ENCODE assay signal across 9 cellular contexts in genomic region chr14:58572092-58572853, GRCh38.
DNase-seq lines count a peak whose midpoint lies in the region; ATAC-seq, FAIRE-seq and TF ChIP-seq lines count a peak whose summit lies in the region.
"Had no signal": no experiment of that assay in that cellular context is flagged by ENCODE, and none has a peak within 500 bp of the region (broad histone marks: within the 10 kb centered on the region; RNA-seq: fewer than 3 reads in every experiment).

No MANE protein-coding gene starts in this region.

- no peaks in the 10 kb centered on the region for H3K9me3 Mint-ChIP-seq in astrocyte (ENCODE audit: unreplicated experiment)

- no peaks in the 10 kb centered on the region for H3K36me3 Mint-ChIP-seq in astrocyte (ENCODE audit: low read depth, unreplicated experiment)

- POLR2A ChIA-PET in AG04449 (lab: Yijun Ruan, JAX): interaction anchor here (0.6 kb wide), 1 partner anchor 65 kb away, joined by 3 read pairs; the partner anchor contains the start of gene DACT1

- CTCF ChIA-PET in AG04449 (lab: Yijun Ruan, JAX): interaction anchor here (1.1 to 2.2 kb wide), 3 partner anchors 12 to 483 kb away, joined by 3 to 6 read pairs (median 4); no protein-coding TSS in a partner anchor

- H3K4me1 Mint-ChIP-seq in astrocyte (ENCODE audit: low read depth, unreplicated experiment): peaks cover 14% of the 10 kb centered on the region

- peak overlapping the region; percentile 56 for H2AFZ ChIP-seq in astrocyte (ENCODE audit: low read depth, low read length)
- no peak overlapping the region for H2AFZ ChIP-seq in trophoblast cell (ENCODE audit: insufficient read depth, low read length, poor library complexity)

- WGBS in trophoblast cell (ENCODE audit: extremely low coverage, insufficient coverage, insufficient read length): no CpG with 5 or more reads among the region's 7 CpGs

- H2BK120ac ChIP-seq in trophoblast cell (ENCODE audit: insufficient read depth, low read length, poor library complexity): no peak overlapping the region

- H2AK5ac ChIP-seq in trophoblast cell (ENCODE audit: low read length): no peak overlapping the region

- H3K27ac ChIP-seq in astrocyte (ENCODE audit: low read depth, low read length) (no peak overlapping the region), trophoblast cell (ENCODE audit: low read depth, low read length) (peak overlapping the region; percentile 68)
- no peak overlapping the region for H3K27ac ChIP-seq in effector memory CD4-positive, alpha-beta T cell (ENCODE audit: insufficient read depth, low read length, poor library complexity, severe bottlenecking)

- no peaks in the 10 kb centered on the region for H3K9me3 ChIP-seq in astrocyte (ENCODE audit: insufficient read depth, low read depth, low read length)
- H3K9me3 ChIP-seq in trophoblast cell (ENCODE audit: insufficient read depth, low read depth, low read length): no peaks in the 10 kb centered on the region
- no peaks in the 10 kb centered on the region for H3K9me3 ChIP-seq in effector memory CD4-positive, alpha-beta T cell (ENCODE audit: control insufficient read depth, low read length)

- no peak overlapping the region for H3K4ac ChIP-seq in trophoblast cell (ENCODE audit: low read depth, low read length)

- H3K27me3 ChIP-seq in astrocyte (ENCODE audit: insufficient read depth, low read length) (no peaks in the 10 kb centered on the region), trophoblast cell (ENCODE audit: insufficient read depth, low read length) (no peaks in the 10 kb centered on the region)
- no peaks in the 10 kb centered on the region for H3K27me3 ChIP-seq in effector memory CD4-positive, alpha-beta T cell (replicated peaks; ENCODE audit: control insufficient read depth, insufficient read depth, low read length, poor library complexity, severe bottlenecking)

- DNase-seq in AG04449 (ENCODE audit: low read depth, low spot score) (peak; percentile 50), astrocyte (ENCODE audit: low read depth) (peak; percentile 60), trophoblast cell (peak; percentile 72 to 83), NCI-H524 (lab: John Stamatoyannopoulos, UW) (no peak), D721Med (ENCODE audit: insufficient read length, low spot score) (no peak), AML-193 (lab: John Stamatoyannopoulos, UW) (no peak)
- no peak for DNase-seq in effector memory CD4-positive, alpha-beta T cell
- DNase-seq: C1 segment of cervical spinal cord had no signal

- H2BK12ac ChIP-seq in trophoblast cell (ENCODE audit: low read length): peak overlapping the region; percentile 33

- H3K4me2 ChIP-seq in astrocyte (ENCODE audit: low read length): peak overlapping the region; percentile 24
- H3K4me2 ChIP-seq in trophoblast cell (ENCODE audit: low read length): peak overlapping the region; percentile 38

- peak overlapping the region; percentile 50 for H2BK5ac ChIP-seq in trophoblast cell (ENCODE audit: low read depth, low read length, poor library complexity)

- no peak overlapping the region for H3K14ac ChIP-seq in trophoblast cell (ENCODE audit: low read length)

- peaks cover 7% of the 10 kb centered on the region for H3K27me3 Mint-ChIP-seq in astrocyte (ENCODE audit: low read depth, unreplicated experiment)

- H3K4me1 ChIP-seq in astrocyte (ENCODE audit: insufficient read depth, low read length): peaks cover 8% of the 10 kb centered on the region
- peaks cover 5 to 7% of the 10 kb centered on the region in 2 experiments for H3K4me1 ChIP-seq in trophoblast cell (ENCODE audit: control insufficient read depth in 1 of 2, insufficient read depth in 2 of 2, low read length in 2 of 2)
- H3K4me1 ChIP-seq in effector memory CD4-positive, alpha-beta T cell (ENCODE audit: control insufficient read depth, insufficient read depth, low read length, poor library complexity, severe bottlenecking): no peaks in the 10 kb centered on the region

- no peak overlapping the region for H4K12ac ChIP-seq in trophoblast cell (ENCODE audit: low read depth, low read length)

- TF ChIP-seq CTCF in AG04449 (IDR thresholded peaks at IDR 0.05; ENCODE audit: insufficient read depth, low read length, missing control alignments) (no peak), astrocyte (IDR thresholded peaks at IDR 0.05; ENCODE audit: insufficient read depth, low read depth, low read length) (no peak), D721Med (IDR thresholded peaks at IDR 0.05; ENCODE audit: insufficient read depth, missing control alignments) (no peak)

- H3K18ac ChIP-seq in trophoblast cell (ENCODE audit: low read length): no peak overlapping the region

- H3K79me2 ChIP-seq in astrocyte (ENCODE audit: insufficient read depth, low read length) (no peaks in the 10 kb centered on the region), trophoblast cell (ENCODE audit: control insufficient read depth, insufficient read depth, low read length, poor library complexity) (no peaks in the 10 kb centered on the region)

- peak; percentile 26 for FAIRE-seq in astrocyte (lab: Jason Lieb, UNC)
- FAIRE-seq in D721Med (lab: Jason Lieb, UNC): no peak

- H4K20me1 ChIP-seq in astrocyte (ENCODE audit: insufficient read depth, low read length): no peaks in the 10 kb centered on the region

- no peak overlapping the region for H4K91ac ChIP-seq in trophoblast cell (ENCODE audit: low read depth, low read length)

- peak overlapping the region; percentile 67 for H4K8ac ChIP-seq in trophoblast cell (ENCODE audit: low read depth, low read length)

- H3K36me3 ChIP-seq in astrocyte (ENCODE audit: insufficient read depth, low read length): no peaks in the 10 kb centered on the region
- H3K36me3 ChIP-seq in trophoblast cell (ENCODE audit: control insufficient read depth in 1 of 2, insufficient read depth in 2 of 2, low read length in 2 of 2): no peaks in the 10 kb centered on the region
- no peaks in the 10 kb centered on the region for H3K36me3 ChIP-seq in effector memory CD4-positive, alpha-beta T cell (ENCODE audit: control insufficient read depth, insufficient read depth, low read length)

- no peak overlapping the region for H3K23ac ChIP-seq in trophoblast cell (ENCODE audit: low read length)

- no peak overlapping the region for H3K4me3 ChIP-seq in AG04449 (ENCODE audit: low read depth, low read length)
- H3K4me3 ChIP-seq in astrocyte (ENCODE audit: insufficient read depth, low read depth, low read length): no peak overlapping the region
- H3K4me3 ChIP-seq in trophoblast cell (ENCODE audit: low read depth, low read length): no peak overlapping the region
- no peak overlapping the region for H3K4me3 ChIP-seq in effector memory CD4-positive, alpha-beta T cell (ENCODE audit: insufficient read depth, low read depth, low read length, poor library complexity, severe bottlenecking)

- peak overlapping the region; percentile 68 for H3K27ac Mint-ChIP-seq in astrocyte (ENCODE audit: unreplicated experiment)

- no peak overlapping the region for H3K9ac ChIP-seq in astrocyte (ENCODE audit: low read length)
- H3K9ac ChIP-seq in trophoblast cell (ENCODE audit: low read length): no peak overlapping the region

- peaks cover 2% of the 10 kb centered on the region for H3K79me1 ChIP-seq in trophoblast cell (ENCODE audit: low read length)

- ATAC-seq in SK-N-SH treated with all-trans-retinoic acid at 6 μM for 48 hours: peak; percentile 89

- H3K4me3 Mint-ChIP-seq in astrocyte (ENCODE audit: unreplicated experiment): no peak overlapping the region

TF ChIP-seq in SK-N-SH treated with all-trans-retinoic acid at 6 μM for 48 hours, 23 proteins besides CTCF, POLR2A, EP300 and RAD21:
- no peak for TF ChIP-seq CREB5 (CRISPR knock-in tag; IDR thresholded peaks at IDR 0.05; ENCODE audit: low read depth)
- TF ChIP-seq ISL1 (CRISPR knock-in tag; IDR thresholded peaks at IDR 0.05): no peak; the same call in 1 of the 2 replicates
- TF ChIP-seq OSR1 (CRISPR knock-in tag; IDR thresholded peaks at IDR 0.05): no peak
- no peak for TF ChIP-seq ZC3H10 (CRISPR knock-in tag; IDR thresholded peaks at IDR 0.05)
- TF ChIP-seq ZFP30 (CRISPR knock-in tag; IDR thresholded peaks at IDR 0.05): no peak
- no peak for TF ChIP-seq TSHZ2 (CRISPR knock-in tag; IDR thresholded peaks at IDR 0.05)
- TF ChIP-seq ZNF565 (CRISPR knock-in tag; conservative IDR thresholded peaks at IDR 0.05; ENCODE audit: low read depth): no peak
- TF ChIP-seq RARB (CRISPR knock-in tag; IDR thresholded peaks at IDR 0.05): no peak

Comparison
In these comparisons a context has a peak if more than half of its experiments do, and no peak if none do; other contexts are left out.
1. DNase-seq: peak in AG04449 (single experiment), astrocyte (single experiment) and trophoblast cell (2 of 2); none in NCI-H524 (0 of 2), effector memory CD4-positive, alpha-beta T cell (0 of 3), D721Med (single experiment) and AML-193 (0 of 2).